ENCODE assay signal across 19 cellular contexts in the genomic region with DNA sequence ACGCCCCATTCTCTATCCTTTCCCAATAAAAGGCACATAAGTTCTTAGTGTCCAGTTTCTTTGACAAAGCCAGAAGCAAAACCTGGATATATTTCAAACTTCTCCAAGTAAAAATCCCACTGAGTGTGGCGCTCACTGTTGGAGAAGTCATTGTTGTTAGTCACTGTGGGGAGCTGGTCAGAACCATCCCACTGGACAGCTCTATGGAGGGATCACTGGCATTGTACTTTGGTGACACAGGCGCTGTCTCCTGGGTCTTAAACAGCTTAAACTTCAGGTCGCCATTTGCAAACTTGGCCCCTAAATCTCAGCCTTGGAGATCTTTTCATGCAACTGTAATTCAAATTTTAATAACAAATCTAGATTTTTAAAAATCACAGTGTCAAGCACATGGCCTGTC.
"Had no signal": no experiment of that assay in that cellular context is flagged by ENCODE, and none has a peak within 500 bp of the region (broad histone marks: within the 10 kb centered on the region; RNA-seq: fewer than 3 reads in every experiment).

No MANE protein-coding gene starts in this region.

- H3K4me2 ChIP-seq: smooth muscle cell had no signal

- H3K36me3 ChIP-seq: left lung, lower lobe of right lung, suprapubic skin, vagina had no signal

- H3K27me3 ChIP-seq: left lung, suprapubic skin, vagina had no signal

- H2AFZ ChIP-seq: parathyroid adenoma had no signal

- ATAC-seq: effector memory CD8-positive, alpha-beta T cell; left lung; lower lobe of right lung; natural killer cell treated with Interleukin-12 subunit alpha and Interleukin-12 subunit beta and Interleukin-15 and Interleukin-18, amount 100 ng/mL, for 72 hours; sciatic nerve; stimulated activated naive CD8-positive, alpha-beta T cell treated with anti-CD3 and anti-CD28 coated beads, Interleukin-15, amount 100 ng/mL, for 72 hours had no signal

- DNase-seq: cortex of kidney; effector memory CD8-positive, alpha-beta T cell; erythroblast; left lung; lower lobe of right lung; naive B cell; stimulated activated CD4-positive, alpha-beta T cell treated with anti-CD3 and anti-CD28 coated beads, Interleukin-12 subunit alpha, Interleukin-12 subunit beta, amount 100 ng/mL, for 4 hours; stimulated activated CD4-positive, alpha-beta T cell treated with anti-CD3 and anti-CD28 coated beads, Interleukin-1b, Interleukin-23, amount 100 ng/mL, for 48 hours; stimulated activated CD4-positive, alpha-beta T cell treated with anti-CD3 and anti-CD28 coated beads, Interleukin-4, amount 100 ng/mL, for 1 hour; stimulated activated CD8-positive, alpha-beta memory T cell treated with anti-CD3 and anti-CD28 coated beads, Interleukin-4, amount 100 ng/mL, for 48 hours; stimulated activated naive CD4-positive, alpha-beta T cell; stimulated activated naive CD8-positive, alpha-beta T cell treated with anti-CD3 and anti-CD28 coated beads, Interleukin-15, amount 100 ng/mL, for 72 hours; trophoblast cell had no signal

- H3K79me2 ChIP-seq: parathyroid adenoma had no signal

- H3K4me1 ChIP-seq: left lung, lower lobe of right lung, suprapubic skin, vagina had no signal

- H3K4me3 ChIP-seq: left lung, lower lobe of right lung, smooth muscle cell, suprapubic skin, vagina had no signal

- H3K27ac ChIP-seq: left lung, lower lobe of right lung, parathyroid adenoma, suprapubic skin, vagina had no signal

- H3K9ac ChIP-seq: parathyroid adenoma had no signal

- H3K9me3 ChIP-seq: left lung, lower lobe of right lung, suprapubic skin, vagina had no signal
